Comparison of ENCODE assay signal across 24 cellular contexts in the genomic region with DNA sequence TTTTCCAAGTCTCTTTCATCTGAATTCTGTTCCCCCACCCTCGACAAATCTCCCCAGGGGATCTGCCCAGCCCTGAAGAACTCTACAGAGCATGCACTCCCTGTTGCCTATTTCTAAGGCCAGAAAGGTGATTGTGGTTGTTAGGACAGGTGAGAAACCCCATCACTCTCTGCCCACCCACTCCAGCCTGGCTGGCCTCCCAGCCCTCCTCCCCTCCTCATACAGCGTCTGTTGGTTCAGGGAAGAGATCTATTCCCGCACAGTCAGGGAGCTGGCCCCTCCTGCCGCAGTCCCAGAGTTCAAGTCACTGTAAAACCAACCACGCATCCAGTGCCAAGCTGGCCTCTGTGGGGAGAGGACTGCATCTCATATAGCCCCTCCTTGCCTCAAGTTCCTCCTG.
"Had no signal": no experiment of that assay in that cellular context is flagged by ENCODE, and none has a peak within 500 bp of the region (broad histone marks: within the 10 kb centered on the region; RNA-seq: fewer than 3 reads in every experiment).

No MANE protein-coding gene starts in this region.

- FAIRE-seq: colon, endometrium, frontal cortex, kidney had no signal

- H3K4me3 Mint-ChIP-seq: dendritic cell treated with granulocyte-macrophage colony-stimulating factor and Interleukin-4, amounts not matched to agents 40 ng/mL and 50 ng/mL, for 4 days; memory B cell; natural killer cell; neural crest cell had no signal

- H3K27me3 ChIP-seq: right atrium auricular region, upper lobe of left lung, uterus had no signal

- H3K4me1 ChIP-seq: prostate gland, right atrium auricular region, stomach, tibial artery, upper lobe of left lung, uterus had no signal

- ATAC-seq: left lobe of liver, natural killer cell, sciatic nerve had no signal

- H3K27ac Mint-ChIP-seq: dendritic cell treated with granulocyte-macrophage colony-stimulating factor and Interleukin-4, amounts not matched to agents 40 ng/mL and 50 ng/mL, for 4 days; memory B cell; natural killer cell had no signal

- H3K36me3 Mint-ChIP-seq: natural killer cell had no signal

- H3K4me3 ChIP-seq: lung, prostate gland, right atrium auricular region, smooth muscle cell, stomach, tibial artery, upper lobe of left lung, uterus had no signal

- H3K4me1 Mint-ChIP-seq: memory B cell, natural killer cell had no signal

- H3K9me3 Mint-ChIP-seq: natural killer cell, neural crest cell had no signal

- H3K36me3 ChIP-seq: prostate gland, right atrium auricular region, stomach, tibial artery, upper lobe of left lung, uterus had no signal

- H3K9me3 ChIP-seq: prostate gland had no signal

- H3K27ac ChIP-seq: prostate gland, right atrium auricular region, stomach, tibial artery, upper lobe of left lung, uterus had no signal

- DNase-seq: effector memory CD4-positive, alpha-beta T cell; kidney; natural killer cell; stimulated activated CD4-positive, alpha-beta T cell treated with anti-CD3 and anti-CD28 coated beads, Interleukin-12 subunit alpha, Interleukin-12 subunit beta, amount 100 ng/mL, for 4 hours; stimulated activated CD4-positive, alpha-beta T cell treated with anti-CD3 and anti-CD28 coated beads, Interleukin-1b, Interleukin-23, amount 100 ng/mL, for 48 hours; stimulated activated CD4-positive, alpha-beta T cell treated with anti-CD3 and anti-CD28 coated beads, Interleukin-4, amount 100 ng/mL, for 1 hour; stimulated activated CD8-positive, alpha-beta memory T cell treated with anti-CD3 and anti-CD28 coated beads, Interleukin-4, amount 100 ng/mL, for 48 hours; stimulated activated naive CD4-positive, alpha-beta T cell treated with Interleukin-2 at 50 U/mL for 16 hours; stomach; upper lobe of left lung; uterus had no signal
